Comparison of ENCODE assay signal across 13 cellular contexts in genomic region chr11:47466201-47466600, GRCh38. TPM values are rescaled to one million over a fixed set of nuclear protein-coding genes. Genes with fewer than 3 reads are reported as not detected.
DNase-seq lines count a peak whose midpoint lies in the region; ATAC-seq and TF ChIP-seq lines count a peak whose summit lies in the region.
"Had no signal": no experiment of that assay in that cellular context is flagged by ENCODE, and none has a peak within 500 bp of the region (broad histone marks: within the 10 kb centered on the region; RNA-seq: fewer than 3 reads in every experiment).

No MANE protein-coding gene starts in this region.

- no peaks in the 10 kb centered on the region for H3K9me3 ChIP-seq in CD4-positive, CD25-positive, alpha-beta regulatory T cell (ENCODE audit: control insufficient read depth in 2 of 2, low read length in 2 of 2)
- H3K9me3 ChIP-seq in SK-N-MC (ENCODE audit: low read depth, low read length) (no peaks in the 10 kb centered on the region), psoas muscle (no peaks in the 10 kb centered on the region)

- DNase-seq in CD4-positive, CD25-positive, alpha-beta regulatory T cell = no peak
- DNase-seq in SK-N-MC (ENCODE audit: low read depth, low spot score) (no peak), fibroblast of gingiva (ENCODE audit: low read depth) (peak; percentile 52), psoas muscle (no peak), mesenteric fat pad (ENCODE audit: low spot score) (no peak)
- DNase-seq in stimulated activated CD4-positive, alpha-beta T cell treated with anti-CD3 and anti-CD28 coated beads, Interleukin-1b, Interleukin-23, amount 100 ng/mL, for 48 hours = no peak
- DNase-seq: activated gamma-delta T cell treated with Interleukin-2 at 50 U/mL for 16 hours; stimulated activated CD4-positive, alpha-beta T cell treated with anti-CD3 and anti-CD28 coated beads, Interleukin-4, amount 100 ng/mL, for 24 hours; trophoblast cell had no signal

- H3K4me3 Mint-ChIP-seq in CD4-positive, CD25-positive, alpha-beta regulatory T cell = no peak overlapping the region
- H3K4me3 Mint-ChIP-seq: endodermal cell had no signal

- no peak for TF ChIP-seq CTCF in psoas muscle (IDR thresholded peaks at IDR 0.05)

- peaks cover 0 to 13% (median 5%) of the 10 kb centered on the region in 4 donors for H3K4me1 Mint-ChIP-seq in CD4-positive, CD25-positive, alpha-beta regulatory T cell

- no peaks in the 10 kb centered on the region for H3K27me3 Mint-ChIP-seq in CD4-positive, CD25-positive, alpha-beta regulatory T cell

- peak overlapping the region in 2 of 3 donors; percentile 6 to 55 for H3K27ac Mint-ChIP-seq in CD4-positive, CD25-positive, alpha-beta regulatory T cell

- H3K4me3 ChIP-seq in CD4-positive, CD25-positive, alpha-beta regulatory T cell (ENCODE audit: low read depth, low read length) = no peak overlapping the region
- no peak overlapping the region for H3K4me3 ChIP-seq in SK-N-MC
- no peak overlapping the region for H3K4me3 ChIP-seq in psoas muscle

- ATAC-seq in CD4-positive, CD25-positive, alpha-beta regulatory T cell (ENCODE audit: low read depth in 2 of 2) = no peak
- ATAC-seq in psoas muscle = no peak
- no peak for ATAC-seq in GM18520 (IDR thresholded peaks at IDR 0.05; ENCODE audit: unreplicated experiment)
- ATAC-seq in GM18858 (IDR thresholded peaks at IDR 0.05; ENCODE audit: unreplicated experiment) = no peak

- intact Hi-C loops in psoas muscle (cut with DNase I) = no loop called here

- no peaks in the 10 kb centered on the region for H3K9me3 Mint-ChIP-seq in CD4-positive, CD25-positive, alpha-beta regulatory T cell
- H3K9me3 Mint-ChIP-seq: endodermal cell had no signal

- no peaks in the 10 kb centered on the region for H3K4me1 ChIP-seq in CD4-positive, CD25-positive, alpha-beta regulatory T cell (ENCODE audit: control insufficient read depth, insufficient read depth, low read length, poor library complexity, severe bottlenecking)
- H3K4me1 ChIP-seq in psoas muscle = peaks cover 7% of the 10 kb centered on the region

- WGBS in psoas muscle, 3 donors = 35 to 53% (median 44%) methylated on average over 5 of the region's 5 CpGs

- H3K36me3 ChIP-seq in CD4-positive, CD25-positive, alpha-beta regulatory T cell (ENCODE audit: control insufficient read depth, insufficient read depth, low read length) = peaks cover 58% of the 10 kb centered on the region
- H3K36me3 ChIP-seq in SK-N-MC (ENCODE audit: insufficient read depth, low read length) (peaks cover 59% of the 10 kb centered on the region), psoas muscle (ENCODE audit: insufficient read depth in 1 of 2, low read depth in 1 of 2) (peaks cover 8 to 41% of the 10 kb centered on the region in 2 donors)

- no peak overlapping the region for H3K9ac ChIP-seq in SK-N-MC (ENCODE audit: insufficient read length)

- H3K36me3 Mint-ChIP-seq in CD4-positive, CD25-positive, alpha-beta regulatory T cell = peaks cover 22% of the 10 kb centered on the region

- H3K27me3 ChIP-seq in CD4-positive, CD25-positive, alpha-beta regulatory T cell (ENCODE audit: control insufficient read depth, insufficient read depth, low read length) = no peaks in the 10 kb centered on the region
- no peaks in the 10 kb centered on the region for H3K27me3 ChIP-seq in psoas muscle (ENCODE audit: insufficient read depth in 3 of 3, low read length in 2 of 3)

- H3K27ac ChIP-seq in CD4-positive, CD25-positive, alpha-beta regulatory T cell (ENCODE audit: insufficient read depth, low read length, poor library complexity, severe bottlenecking) = no peak overlapping the region
- peak overlapping the region; percentile 81 for H3K27ac ChIP-seq in SK-N-MC
- H3K27ac ChIP-seq in psoas muscle = peak overlapping the region; percentile 38

RNA-seq across cellular contexts. Expression of gene RAPSN, which starts 17.3 kb away (rescaled TPM):
- 1.7 TPM for total RNA-seq in CD4-positive, CD25-positive, alpha-beta regulatory T cell
- polyA plus RNA-seq in CD4-positive, CD25-positive, alpha-beta regulatory T cell = not detected
- total RNA-seq in psoas muscle = 10 to 100 TPM; 47.5 to 90.6 (median 59.5) TPM
- 10 to 100 TPM; 37.6 to 79.3 (median 50.0) TPM for polyA plus RNA-seq in psoas muscle
- 0.55 TPM for total RNA-seq in mesenteric fat pad
- total RNA-seq: M059J had no signal

RNA-seq across cellular contexts. Expression of gene PSMC3, which starts 40.0 kb away (rescaled TPM):
- 58.9 TPM for total RNA-seq in CD4-positive, CD25-positive, alpha-beta regulatory T cell
- 100 to 1,000 TPM; 102 to 153 (median 120) TPM for polyA plus RNA-seq in CD4-positive, CD25-positive, alpha-beta regulatory T cell
- total RNA-seq in psoas muscle = 100 to 1,000 TPM; 141 to 255 (median 191) TPM
- 100 to 1,000 TPM; 300 to 346 (median 316) TPM for polyA plus RNA-seq in psoas muscle
- 116 TPM for total RNA-seq in mesenteric fat pad

RNA-seq across cellular contexts. Expression of gene SLC39A13, which starts 57.8 kb away (rescaled TPM):
- 30.4 TPM for total RNA-seq in CD4-positive, CD25-positive, alpha-beta regulatory T cell
- 10 to 100 TPM; 21.9 to 32.8 (median 23.3) TPM for polyA plus RNA-seq in CD4-positive, CD25-positive, alpha-beta regulatory T cell
- total RNA-seq in psoas muscle (10 to 100 TPM; 14.7 to 26.9 (median 19.9) TPM), mesenteric fat pad (49.7 TPM)
- polyA plus RNA-seq in psoas muscle = 10 to 100 TPM; 27.0 to 35.3 (median 29.1) TPM

Comparison
In these comparisons a context has a peak if more than half of its experiments do, and no peak if none do; other contexts are left out.
1. RNA of gene RAPSN, which starts 17.3 kb away (total RNA-seq): 47.5 to 90.6 TPM in psoas muscle; 1.7 TPM in CD4-positive, CD25-positive, alpha-beta regulatory T cell (single experiment) and 0.55 TPM in mesenteric fat pad (single experiment); every median in the first group is over 10 times any median in the second.